In the genomic region with DNA sequence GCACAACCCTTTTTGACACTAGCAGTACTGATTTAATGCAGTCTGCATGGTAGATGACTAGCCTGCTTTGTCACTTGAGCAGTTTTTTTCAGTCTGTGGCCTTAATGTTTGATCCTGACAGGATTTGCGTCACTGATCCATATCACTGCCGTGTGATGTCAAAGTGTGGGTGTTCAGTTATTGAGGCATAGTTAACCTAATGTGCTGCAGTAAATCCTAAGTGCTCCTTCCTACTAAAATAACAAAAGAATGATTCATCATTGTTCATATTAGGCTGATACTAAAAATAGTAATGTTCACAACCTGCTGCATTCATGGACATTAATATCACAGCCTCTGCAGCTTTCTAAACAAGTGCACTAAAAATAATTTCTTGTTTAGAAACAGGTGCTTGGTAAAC, we compare ENCODE assay signal across 8 cellular contexts.
A peak's percentile ranks its signal among the peaks of the same experiment; 100 is the strongest.
DNase-seq lines count a peak whose midpoint lies in the region; ATAC-seq and TF ChIP-seq lines count a peak whose summit lies in the region.

No MANE protein-coding gene starts in this region.

- H3K4me1 Mint-ChIP-seq in activated naive CD4-positive, alpha-beta T cell treated with anti-CD3 and anti-CD28 coated beads for 36 hours (ENCODE audit: low read depth): peaks cover 22% of the 10 kb centered on the region
- H3K4me1 Mint-ChIP-seq in MCF 10A (ENCODE audit: insufficient read depth, unreplicated experiment): peaks cover 33% of the 10 kb centered on the region
- H3K4me1 Mint-ChIP-seq in activated T-cell treated with anti-CD3 and anti-CD28 coated beads, Interleukin-2, amount 50 U/mL, for 24 hours (ENCODE audit: low read depth): peaks cover 25% of the 10 kb centered on the region

- H3K27me3 Mint-ChIP-seq in activated naive CD4-positive, alpha-beta T cell treated with anti-CD3 and anti-CD28 coated beads for 36 hours (ENCODE audit: low read depth): no peaks in the 10 kb centered on the region
- no peaks in the 10 kb centered on the region for H3K27me3 Mint-ChIP-seq in MCF 10A (ENCODE audit: insufficient read depth, unreplicated experiment)
- H3K27me3 Mint-ChIP-seq in activated T-cell treated with anti-CD3 and anti-CD28 coated beads, Interleukin-2, amount 50 U/mL, for 24 hours: no peaks in the 10 kb centered on the region

- DNase-seq in activated naive CD4-positive, alpha-beta T cell treated with anti-CD3 and anti-CD28 coated beads for 36 hours: peak; percentile 25
- no peak for DNase-seq in activated naive CD4-positive, alpha-beta T cell treated with Interleukin-2 at 50 U/mL for 16 hours
- DNase-seq in MCF 10A (ENCODE audit: unreplicated experiment) (peak; percentile 86), kidney tubule cell (ENCODE audit: low spot score) (peak; percentile 89), ureter (ENCODE audit: low spot score) (peak; percentile 45)
- DNase-seq in activated T-cell treated with anti-CD3 and anti-CD28 coated beads, Interleukin-2, amount 50 U/mL, for 24 hours: no peak
- no peak for DNase-seq in stimulated activated CD4-positive, alpha-beta T cell treated with anti-CD3 and anti-CD28 coated beads, Interleukin-2, amount 100 ng/mL, for 48 hours

- H3K27ac Mint-ChIP-seq in activated naive CD4-positive, alpha-beta T cell treated with anti-CD3 and anti-CD28 coated beads for 36 hours: no peak overlapping the region
- peak overlapping the region; percentile 90 for H3K27ac Mint-ChIP-seq in MCF 10A (ENCODE audit: low read depth, unreplicated experiment)
- H3K27ac Mint-ChIP-seq in activated T-cell treated with anti-CD3 and anti-CD28 coated beads, Interleukin-2, amount 50 U/mL, for 24 hours: no peak overlapping the region

- CTCF ChIA-PET in activated naive CD4-positive, alpha-beta T cell treated with anti-CD3 and anti-CD28 coated beads for 36 hours (lab: Charles Lee): no interaction called here
- CTCF ChIA-PET in MCF 10A (lab: Yijun Ruan, JAX): no interaction called here

- no peak overlapping the region for H3K4me3 Mint-ChIP-seq in activated naive CD4-positive, alpha-beta T cell treated with anti-CD3 and anti-CD28 coated beads for 36 hours
- H3K4me3 Mint-ChIP-seq in MCF 10A (ENCODE audit: unreplicated experiment): no peak overlapping the region
- H3K4me3 Mint-ChIP-seq in activated T-cell treated with anti-CD3 and anti-CD28 coated beads, Interleukin-2, amount 50 U/mL, for 24 hours: no peak overlapping the region

- TF ChIP-seq CTCF in MCF 10A (IDR thresholded peaks at IDR 0.05; ENCODE audit: unreplicated experiment): no peak

- H3K36me3 Mint-ChIP-seq in activated naive CD4-positive, alpha-beta T cell treated with anti-CD3 and anti-CD28 coated beads for 36 hours (ENCODE audit: low read depth): no peaks in the 10 kb centered on the region
- peaks cover 6% of the 10 kb centered on the region for H3K36me3 Mint-ChIP-seq in MCF 10A (ENCODE audit: insufficient read depth, unreplicated experiment)
- H3K36me3 Mint-ChIP-seq in activated T-cell treated with anti-CD3 and anti-CD28 coated beads, Interleukin-2, amount 50 U/mL, for 24 hours (ENCODE audit: low read depth): peaks cover 23% of the 10 kb centered on the region

- POLR2A ChIA-PET in MCF 10A (lab: Yijun Ruan, JAX): interaction anchor here (0.7 to 3.7 kb wide), 11 partner anchors 11 to 489 kb away, joined by 3 to 57 read pairs (median 6); partner anchors contain the start of genes CDADC1 and FNDC3A

- no peak for ATAC-seq in HG03439 (IDR thresholded peaks at IDR 0.05; ENCODE audit: unreplicated experiment)

- intact Hi-C loops in activated naive CD4-positive, alpha-beta T cell treated with anti-CD3 and anti-CD28 coated beads for 36 hours (cut with micrococcal nuclease): no loop called here
- intact Hi-C loops in MCF 10A (cut with micrococcal nuclease): loop anchor here (2.0 kb wide), 1 partner anchor 509 kb away; no protein-coding TSS in a partner anchor

- no peaks in the 10 kb centered on the region for H3K9me3 Mint-ChIP-seq in activated naive CD4-positive, alpha-beta T cell treated with anti-CD3 and anti-CD28 coated beads for 36 hours
- no peaks in the 10 kb centered on the region for H3K9me3 Mint-ChIP-seq in MCF 10A (ENCODE audit: unreplicated experiment)
- H3K9me3 Mint-ChIP-seq in activated T-cell treated with anti-CD3 and anti-CD28 coated beads, Interleukin-2, amount 50 U/mL, for 24 hours: no peaks in the 10 kb centered on the region

- no TSS peak for BruUV-seq in MCF 10A (replicated peaks; lab: Mats Ljungman, UMichigan)

Comparison
In these comparisons a context has a peak if more than half of its experiments do, and no peak if none do; other contexts are left out.
1. DNase-seq: peak in activated naive CD4-positive, alpha-beta T cell treated with anti-CD3 and anti-CD28 coated beads for 36 hours (single experiment), MCF 10A (single experiment), kidney tubule cell (single experiment) and ureter (single experiment); none in activated naive CD4-positive, alpha-beta T cell treated with Interleukin-2 at 50 U/mL for 16 hours (single experiment), activated T-cell treated with anti-CD3 and anti-CD28 coated beads, Interleukin-2, amount 50 U/mL, for 24 hours (single experiment) and stimulated activated CD4-positive, alpha-beta T cell treated with anti-CD3 and anti-CD28 coated beads, Interleukin-2, amount 100 ng/mL, for 48 hours (0 of 2).